ENCODE assay signal across 8 cellular contexts in genomic region chr7:100889761-100890639, GRCh38. TPM values are rescaled to one million over a fixed set of nuclear protein-coding genes. Genes with fewer than 3 reads are reported as not detected.
DNase-seq lines count a peak whose midpoint lies in the region; ATAC-seq and TF ChIP-seq lines count a peak whose summit lies in the region.

No MANE protein-coding gene starts in this region.

- H3K9me3 Mint-ChIP-seq in HFFc6 = no peaks in the 10 kb centered on the region
- H3K9me3 Mint-ChIP-seq in activated naive CD8-positive, alpha-beta T cell (ENCODE audit: low read depth) = no peaks in the 10 kb centered on the region

- H3K36me3 ChIP-seq in ovary = no peaks in the 10 kb centered on the region
- peaks cover 34% of the 10 kb centered on the region for H3K36me3 ChIP-seq in thymus (ENCODE audit: control insufficient read depth, insufficient read depth)

- H3K4me1 ChIP-seq in ovary (ENCODE audit: insufficient read depth) = peaks cover 4% of the 10 kb centered on the region
- peaks cover 12% of the 10 kb centered on the region for H3K4me1 ChIP-seq in thymus (ENCODE audit: control insufficient read depth, insufficient read depth, low read length)

- H3K4me1 Mint-ChIP-seq in HFFc6 (ENCODE audit: low read depth) = peaks cover 34% of the 10 kb centered on the region
- H3K4me1 Mint-ChIP-seq in activated naive CD8-positive, alpha-beta T cell (ENCODE audit: low read depth) = peaks cover 39% of the 10 kb centered on the region

- H3K9me3 ChIP-seq in ovary (no peaks in the 10 kb centered on the region), thymus (ENCODE audit: control insufficient read depth) (no peaks in the 10 kb centered on the region)

- peaks cover 4% of the 10 kb centered on the region for H3K27me3 Mint-ChIP-seq in HFFc6 (ENCODE audit: insufficient read depth)
- H3K27me3 Mint-ChIP-seq in activated naive CD8-positive, alpha-beta T cell = peaks cover 3% of the 10 kb centered on the region

- TF ChIP-seq CTCF in HFFc6 (IDR thresholded peaks at IDR 0.05) (no peak; the same call in 1 of the 2 replicates), ovary (IDR thresholded peaks at IDR 0.05) (peak in 1 of 3 donors; percentile 21)

- peak overlapping the region; percentile 64 for H3K4me3 ChIP-seq in ovary
- peak overlapping the region; percentile 66 for H3K4me3 ChIP-seq in thymus (ENCODE audit: low read length)

- DNase-seq in GM04503 (ENCODE audit: low read depth) (peak; percentile 61), HFFc6 (peak; percentile 88), NCI-H1105 treated with DMSO at 0.1 percent for 48 hours (lab: John Stamatoyannopoulos, UW) (peak; percentile 92), SKM-1 (lab: John Stamatoyannopoulos, UW; ENCODE audit: unreplicated experiment) (peak; percentile 63), Right ventricle myocardium inferior (ENCODE audit: missing footprints) (peak; percentile 97), ovary (peak; percentile 91 to 94 (median 93))

- H3K27me3 ChIP-seq in ovary (no peaks in the 10 kb centered on the region), thymus (ENCODE audit: control insufficient read depth, insufficient read depth) (peaks cover 42% of the 10 kb centered on the region)

- ATAC-seq in Right ventricle myocardium inferior = peak; percentile 95

- peak overlapping the region; percentile 80 for H3K4me3 Mint-ChIP-seq in HFFc6
- H3K4me3 Mint-ChIP-seq in activated naive CD8-positive, alpha-beta T cell = peak overlapping the region; percentile 80

- H3K27ac ChIP-seq in ovary (peak overlapping the region; percentile 18 to 67), thymus (ENCODE audit: low read depth) (peak overlapping the region; percentile 79)

- 1% methylated on average over 51 to 62 of the region's 62 CpGs for WGBS in ovary, 3 donors
- WGBS in thymus = under 1% methylated on average over 61 of the region's 62 CpGs

- H3K36me3 Mint-ChIP-seq in HFFc6 (ENCODE audit: low read depth) = peaks cover 36% of the 10 kb centered on the region
- H3K36me3 Mint-ChIP-seq in activated naive CD8-positive, alpha-beta T cell = peaks cover 18% of the 10 kb centered on the region

- H3K27ac Mint-ChIP-seq in HFFc6 = peak overlapping the region; percentile 83
- H3K27ac Mint-ChIP-seq in activated naive CD8-positive, alpha-beta T cell = no peak overlapping the region

- TF ChIP-seq EP300 in ovary (IDR thresholded peaks at IDR 0.05) = no peak

- TF ChIP-seq POLR2A in ovary (IDR thresholded peaks at IDR 0.05) = peak; percentile 58

- intact Hi-C loops in Right ventricle myocardium inferior (cut with DNase I) (loop anchor here (2.0 kb wide), 1 partner anchor 15 kb away; the partner anchor contains the start of gene SRRT), ovary (cut with DNase I) (loop anchor here in 2 of 4 donors (10.0 kb wide), 4 partner anchors 245 to 405 kb away; partner anchors contain the start of gene VGF (in 1 of the 2))

RNA-seq across cellular contexts. Expression of gene UFSP1, which starts 0.5 kb away (rescaled TPM):
- total RNA-seq in HFFc6 (2021; fragmentation: NEBNext Ultra II Directional; extraction: Animal tissue kit (Norgen Biotek cat#: 25700)) = 1 to 10 TPM; 3.2 to 3.6 (median 3.5) TPM
- 1.9 TPM for total RNA-seq in Right ventricle myocardium inferior
- total RNA-seq in ovary = 1 to 10 TPM; 2.9 to 7.9 (median 4.7) TPM
- polyA plus RNA-seq in ovary = 1 to 10 TPM in 1 of 2 donors, under 1 TPM in 1; 0.38 to 1.8 TPM
- polyA plus RNA-seq in thymus = 3.6 TPM

RNA-seq across cellular contexts. Expression of gene ACHE, which starts 5.7 kb away (rescaled TPM):
- under 1 TPM in 1 of 6 experiments, not detected in 5; 0.31 TPM for total RNA-seq in HFFc6 (2021; fragmentation: NEBNext Ultra II Directional; extraction: Animal tissue kit (Norgen Biotek cat#: 25700))
- 0.73 TPM for total RNA-seq in Right ventricle myocardium inferior
- 10 to 100 TPM in 2 of 7 donors, 1 to 10 TPM in 4, under 1 TPM in 1; 0.48 to 15.3 (median 4.9) TPM for total RNA-seq in ovary
- polyA plus RNA-seq in ovary = 1 to 10 TPM in 1 of 2 donors, under 1 TPM in 1; 0.37 to 1.8 TPM
- polyA plus RNA-seq in thymus = 7.9 TPM

RNA-seq across cellular contexts. Expression of gene SRRT, which starts 15.1 kb away (rescaled TPM):
- total RNA-seq in HFFc6 (2021; fragmentation: NEBNext Ultra II Directional; extraction: Animal tissue kit (Norgen Biotek cat#: 25700)) = 100 to 1,000 TPM; 111 to 154 (median 133) TPM
- total RNA-seq in Right ventricle myocardium inferior = 70.5 TPM
- total RNA-seq in ovary = 100 to 1,000 TPM in 5 of 7 donors, 10 to 100 TPM in 2; 74.2 to 191 (median 149) TPM
- polyA plus RNA-seq in ovary = 100 to 1,000 TPM in 1 of 2 donors, 10 to 100 TPM in 1; 45.8 to 111 TPM
- 120 TPM for polyA plus RNA-seq in thymus

RNA-seq across cellular contexts. Expression of gene TRIP6, which starts 22.8 kb away (rescaled TPM):
- 100 to 1,000 TPM; 125 to 148 (median 140) TPM for total RNA-seq in HFFc6 (2021; fragmentation: NEBNext Ultra II Directional; extraction: Animal tissue kit (Norgen Biotek cat#: 25700))
- total RNA-seq in Right ventricle myocardium inferior (15.5 TPM), ovary (10 to 100 TPM; 42.9 to 98.8 (median 82.0) TPM)
- polyA plus RNA-seq in ovary (10 to 100 TPM; 17.3 to 72.5 TPM), thymus (26.1 TPM)

RNA-seq across cellular contexts. Expression of gene SLC12A9, which starts 37.5 kb away (rescaled TPM):
- total RNA-seq in HFFc6 (2021; fragmentation: NEBNext Ultra II Directional; extraction: Animal tissue kit (Norgen Biotek cat#: 25700)) = 10 to 100 TPM; 19.3 to 26.2 (median 21.7) TPM
- total RNA-seq in Right ventricle myocardium inferior (10.2 TPM), ovary (10 to 100 TPM; 10.1 to 31.8 (median 26.9) TPM)
- polyA plus RNA-seq in ovary (10 to 100 TPM in 1 of 2 donors, 1 to 10 TPM in 1; 4.7 to 20.9 TPM), thymus (48.0 TPM)

Comparison
In these comparisons a context has a peak if more than half of its experiments do, and no peak if none do; other contexts are left out.
1. Peak in every context shown above with its lines: DNase-seq, ATAC-seq, H3K4me3 ChIP-seq and H3K27ac ChIP-seq.